Comparison of ENCODE assay signal across 8 cellular contexts in the genomic region with DNA sequence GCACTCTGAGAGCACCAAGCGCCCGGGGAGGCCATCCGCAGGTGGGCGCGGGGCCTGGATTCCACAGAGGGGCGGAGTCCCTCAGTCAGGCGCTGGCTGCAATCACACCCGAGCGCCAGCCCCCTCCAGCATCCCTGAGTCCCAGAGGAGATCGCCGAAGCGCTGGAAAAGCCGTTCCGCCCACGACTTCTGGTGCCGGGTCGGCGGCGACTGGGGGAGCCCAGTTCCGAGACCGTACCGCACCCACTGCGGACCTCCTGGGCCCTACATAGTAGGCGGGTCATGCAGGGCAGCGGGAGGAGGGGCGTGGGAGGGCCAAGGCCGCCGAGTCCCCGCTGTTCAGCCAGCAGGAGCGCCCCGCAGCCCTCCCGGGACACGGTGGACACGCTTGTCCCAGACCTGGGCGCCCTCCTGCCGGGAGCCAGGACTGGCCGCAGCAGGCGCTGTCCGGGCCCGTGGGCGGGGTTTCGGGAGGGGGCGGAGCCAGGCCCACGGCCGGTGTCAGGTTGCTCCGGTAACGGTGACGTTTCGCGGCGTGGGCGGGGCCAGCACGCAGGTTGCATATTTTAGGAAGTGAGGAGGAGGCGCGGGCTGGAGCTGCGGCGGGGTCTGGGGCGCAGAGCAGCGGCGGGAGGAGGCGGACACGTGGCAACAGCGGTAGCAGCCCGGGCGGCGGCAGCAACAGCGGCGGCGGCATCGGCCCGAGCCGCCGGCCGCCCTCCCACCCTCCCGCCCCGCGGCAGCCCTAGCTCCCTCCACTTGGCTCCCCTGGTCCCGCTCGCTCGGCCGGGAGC. TPM values are rescaled to one million over a fixed set of nuclear protein-coding genes. Genes with fewer than 3 reads are reported as not detected.
DNase-seq lines count a peak whose midpoint lies in the region; ATAC-seq and TF ChIP-seq lines count a peak whose summit lies in the region.

ATP1A1 (plus strand) TSS at position 594 of the 794 bp plus-strand sequence. CDS start 268 bp downstream, outside the sequence.

- peaks cover 0 to 22% of the 10 kb centered on the region in 2 donors for H3K36me3 Mint-ChIP-seq in CD4-positive, alpha-beta memory T cell
- peaks cover 15% of the 10 kb centered on the region for H3K36me3 Mint-ChIP-seq in activated CD4-positive, alpha-beta memory T cell treated with anti-CD3 and anti-CD28 coated beads for 36 hours

- peak within 1 kb of the TSS; percentile 71 for H3K27ac ChIP-seq in CD4-positive, alpha-beta memory T cell (ENCODE audit: low read depth, low read length)
- H3K27ac ChIP-seq in HL-60 (replicated peaks) (peak within 1 kb of the TSS; percentile 97), right lobe of liver (peak within 1 kb of the TSS; percentile 64 to 90 (median 79))

- POLR2A ChIA-PET in CD4-positive, alpha-beta memory T cell (lab: Charles Lee; ENCODE audit: partially characterized antibody), result interaction anchor here (0.5 to 6.4 kb wide), 15 partner anchors 11 to 233 kb away, joined by 3 to 90 read pairs (median 5); no protein-coding TSS in a partner anchor
- POLR2A ChIA-PET in activated CD4-positive, alpha-beta memory T cell treated with anti-CD3 and anti-CD28 coated beads for 36 hours (lab: Charles Lee), result interaction anchor here (0.8 to 1.3 kb wide), 3 partner anchors 15 to 46 kb away, joined by 3 to 7 read pairs (median 3); no protein-coding TSS in a partner anchor

- H3K4me3 Mint-ChIP-seq in CD4-positive, alpha-beta memory T cell, result peak within 1 kb of the TSS; percentile 95 to 99 (median 98)
- H3K4me3 Mint-ChIP-seq in activated CD4-positive, alpha-beta memory T cell treated with anti-CD3 and anti-CD28 coated beads for 36 hours, result peak within 1 kb of the TSS; percentile 88

- H3K27me3 Mint-ChIP-seq in CD4-positive, alpha-beta memory T cell, result peaks cover 1% of the 10 kb centered on the region in 2 donors
- H3K27me3 Mint-ChIP-seq in activated CD4-positive, alpha-beta memory T cell treated with anti-CD3 and anti-CD28 coated beads for 36 hours, result peaks cover 3% of the 10 kb centered on the region

- H3K27ac Mint-ChIP-seq in CD4-positive, alpha-beta memory T cell, result peak within 1 kb of the TSS; percentile 92 to 99 (median 97)
- H3K27ac Mint-ChIP-seq in activated CD4-positive, alpha-beta memory T cell treated with anti-CD3 and anti-CD28 coated beads for 36 hours, result peak within 1 kb of the TSS; percentile 97

- DNase-seq in CD4-positive, alpha-beta memory T cell, result peak; percentile 96 to 97 (median 96)
- DNase-seq in HL-60 (ENCODE audit: low read depth in 1 of 2, low spot score in 1 of 2), result peak; percentile 87 to 96
- DNase-seq in NCI-H82 treated with DMSO at 0.1 percent for 48 hours (lab: John Stamatoyannopoulos, UW; ENCODE audit: unreplicated experiment), result peak; percentile 56
- DNase-seq in activated CD4-positive, alpha-beta memory T cell treated with anti-CD3 and anti-CD28 coated beads for 36 hours, result peak; percentile 98
- peak; percentile 81 to 95 for DNase-seq in dermis microvascular lymphatic vessel endothelial cell (ENCODE audit: low read depth in 2 of 2)
- DNase-seq in right lobe of liver, result peak; percentile 99
- DNase-seq in stimulated activated CD4-positive, alpha-beta T cell treated with anti-CD3 and anti-CD28 coated beads, Interleukin-4, amount 100 ng/mL, for 24 hours, result peak; percentile 98

- H3K36me3 ChIP-seq in CD4-positive, alpha-beta memory T cell (ENCODE audit: insufficient read depth, low read length), result no peaks in the 10 kb centered on the region
- H3K36me3 ChIP-seq in right lobe of liver, result no peaks in the 10 kb centered on the region

- H3K9me3 ChIP-seq in CD4-positive, alpha-beta memory T cell (ENCODE audit: control insufficient read depth in 1 of 2, low read length in 2 of 2), result no peaks in the 10 kb centered on the region
- no peaks in the 10 kb centered on the region for H3K9me3 ChIP-seq in right lobe of liver

- H3K27me3 ChIP-seq in CD4-positive, alpha-beta memory T cell (ENCODE audit: insufficient read depth, low read length), result no peaks in the 10 kb centered on the region
- H3K27me3 ChIP-seq in HL-60 (ENCODE audit: insufficient read depth, poor library complexity, severe bottlenecking) (no peaks in the 10 kb centered on the region), right lobe of liver (no peaks in the 10 kb centered on the region)

- intact Hi-C loops in CD4-positive, alpha-beta memory T cell (cut with micrococcal nuclease), result loop anchor here (1.0 to 10.0 kb wide), 5 partner anchors 16 to 392 kb away; no protein-coding TSS in a partner anchor
- intact Hi-C loops in activated CD4-positive, alpha-beta memory T cell treated with anti-CD3 and anti-CD28 coated beads for 36 hours (cut with micrococcal nuclease), result loop anchor here (10.0 kb wide), 3 partner anchors 362 to 1232 kb away; partner anchors contain the start of genes MAN1A2 and TENT5C
- intact Hi-C loops in right lobe of liver (cut with DNase I), result no loop called here

- peak within 1 kb of the TSS; percentile 82 to 96 for H3K4me3 ChIP-seq in CD4-positive, alpha-beta memory T cell (ENCODE audit: low read length in 2 of 2)
- peak within 1 kb of the TSS; percentile 69 for H3K4me3 ChIP-seq in HL-60 (replicated peaks; ENCODE audit: insufficient read depth, low read length)
- peak within 1 kb of the TSS; percentile 73 to 85 (median 76) for H3K4me3 ChIP-seq in right lobe of liver

- TF ChIP-seq POLR2A in right lobe of liver (IDR thresholded peaks at IDR 0.05), result peak; percentile 98

- under 1% methylated on average over 56 of the region's 81 CpGs for WGBS in right lobe of liver (ENCODE audit: insufficient coverage, low coverage, low lambda C conversion rate, missing lambda C conversion rate)

- no peaks in the 10 kb centered on the region for H3K9me3 Mint-ChIP-seq in CD4-positive, alpha-beta memory T cell
- H3K9me3 Mint-ChIP-seq in activated CD4-positive, alpha-beta memory T cell treated with anti-CD3 and anti-CD28 coated beads for 36 hours, result no peaks in the 10 kb centered on the region

- peaks cover 49% of the 10 kb centered on the region for H3K4me1 ChIP-seq in CD4-positive, alpha-beta memory T cell (ENCODE audit: insufficient read depth, low read length)
- peaks cover 0 to 42% (median 18%) of the 10 kb centered on the region in 4 donors for H3K4me1 ChIP-seq in right lobe of liver

- H3K4me1 Mint-ChIP-seq in CD4-positive, alpha-beta memory T cell, result peaks cover 27 to 55% (median 38%) of the 10 kb centered on the region in 4 donors
- peaks cover 38% of the 10 kb centered on the region for H3K4me1 Mint-ChIP-seq in activated CD4-positive, alpha-beta memory T cell treated with anti-CD3 and anti-CD28 coated beads for 36 hours (ENCODE audit: low read depth)

- CTCF ChIA-PET in CD4-positive, alpha-beta memory T cell (lab: Charles Lee; ENCODE audit: partially characterized antibody), result interaction anchor here (1.2 to 1.7 kb wide), 2 partner anchors 46 to 112 kb away, joined by 4 to 6 read pairs; no protein-coding TSS in a partner anchor
- CTCF ChIA-PET in activated CD4-positive, alpha-beta memory T cell treated with anti-CD3 and anti-CD28 coated beads for 36 hours (lab: Charles Lee), result interaction anchor here (1.2 to 4.3 kb wide), 3 partner anchors 18 to 234 kb away, joined by 3 to 16 read pairs (median 5); no protein-coding TSS in a partner anchor

- no peak for TF ChIP-seq CTCF in HL-60 (IDR thresholded peaks at IDR 0.05; ENCODE audit: insufficient read depth, low read length)
- TF ChIP-seq CTCF in right lobe of liver (IDR thresholded peaks at IDR 0.05), result peak in 2 of 4 donors; percentile 5 to 20

- peak; percentile 59 for ATAC-seq in GM19463 (IDR thresholded peaks at IDR 0.05; ENCODE audit: unreplicated experiment)
- ATAC-seq in right lobe of liver, result peak; percentile 82 to 96 (median 90)

RNA-seq across cellular contexts. Expression of gene ATP1A1, which starts in this region (rescaled TPM):
- total RNA-seq in CD4-positive, alpha-beta memory T cell, result 100 to 1,000 TPM; 251 to 256 TPM
- 10 to 100 TPM; 46.5 to 74.3 TPM for polyA plus RNA-seq in CD4-positive, alpha-beta memory T cell
- total RNA-seq in activated CD4-positive, alpha-beta memory T cell treated with anti-CD3 and anti-CD28 coated beads for 36 hours, result 100 to 1,000 TPM; 253 to 258 TPM
- total RNA-seq in dermis microvascular lymphatic vessel endothelial cell, result 188 and 191 TPM in 2 replicates
- total RNA-seq in right lobe of liver, result 100 to 1,000 TPM in 5 of 6 experiments, 10 to 100 TPM in 1; 83.6 to 153 (median 121) TPM

Comparison
In these comparisons a context has a peak if more than half of its experiments do, and no peak if none do; other contexts are left out.
1. Peak in every context shown above with its lines: DNase-seq, ATAC-seq, H3K4me3 ChIP-seq and H3K27ac ChIP-seq.
2. intact Hi-C loops: an anchor here in CD4-positive, alpha-beta memory T cell (1.0 to 10.0 kb wide) and activated CD4-positive, alpha-beta memory T cell treated with anti-CD3 and anti-CD28 coated beads for 36 hours (10.0 kb wide); none called in right lobe of liver.